Comparison of ENCODE assay signal across 1 cellular context in genomic region chr14:67619446-67620216, GRCh38.
TF ChIP-seq lines count a peak whose summit lies in the region.

Gene ARG2, plus strand, starts transcription at chr14:67619920. Its CDS starts 58 bp downstream, at chr14:67619978.

TF ChIP-seq in HepG2, 621 proteins besides CTCF, POLR2A, EP300 and RAD21 (continued from another document and continues in another):
- no peak for TF ChIP-seq HNRNPUL1 (IDR thresholded peaks at IDR 0.05; ENCODE audit: low read depth, low read length)
- TF ChIP-seq THAP7 (CRISPR knock-in tag; IDR thresholded peaks at IDR 0.05): no peak
- no peak for TF ChIP-seq HHEX (CRISPR knock-in tag; IDR thresholded peaks at IDR 0.05)
- no peak for TF ChIP-seq EHMT2 (IDR thresholded peaks at IDR 0.05; ENCODE audit: borderline replicate concordance, low read depth, low read length)
- TF ChIP-seq ZSCAN25 (CRISPR knock-in tag; IDR thresholded peaks at IDR 0.05): no peak; the same call in 1 of the 2 replicates
- peak; percentile 73; the same call in 1 of the 2 replicates for TF ChIP-seq SPEN (CRISPR knock-in tag; IDR thresholded peaks at IDR 0.05; ENCODE audit: low read depth)
- peak; percentile 69; the same call in 1 of the 2 replicates for TF ChIP-seq ZSCAN9 (CRISPR knock-in tag; IDR thresholded peaks at IDR 0.05; ENCODE audit: borderline replicate concordance)
- no peak; the same call in 1 of the 2 replicates for TF ChIP-seq YEATS4 (CRISPR knock-in tag; IDR thresholded peaks at IDR 0.05; ENCODE audit: borderline replicate concordance)
- TF ChIP-seq E2F1 (CRISPR knock-in tag; IDR thresholded peaks at IDR 0.05): peak; percentile 36; the same call in 1 of the 2 replicates
- no peak for TF ChIP-seq MYNN (CRISPR knock-in tag; IDR thresholded peaks at IDR 0.05; ENCODE audit: low read depth)
- TF ChIP-seq BHLHE40 (IDR thresholded peaks at IDR 0.05; ENCODE audit: low read length): peak; percentile 65
- TF ChIP-seq NR3C1 (CRISPR knock-in tag; IDR thresholded peaks at IDR 0.05): no peak
- TF ChIP-seq PRMT3 (CRISPR knock-in tag; IDR thresholded peaks at IDR 0.05; ENCODE audit: borderline replicate concordance, low read depth): no peak
- no peak for TF ChIP-seq PLRG1 (conservative IDR thresholded peaks at IDR 0.05)
- peak; percentile 39; the same call in 1 of the 2 replicates for TF ChIP-seq ZNF44 (CRISPR knock-in tag; IDR thresholded peaks at IDR 0.05)
- no peak for TF ChIP-seq CHD2 (IDR thresholded peaks at IDR 0.05; ENCODE audit: low read depth, low read length)
- TF ChIP-seq ZBTB25 (CRISPR knock-in tag; IDR thresholded peaks at IDR 0.05): no peak
- TF ChIP-seq KDM5A (IDR thresholded peaks at IDR 0.05; ENCODE audit: borderline replicate concordance, low read length): no peak
- no peak for TF ChIP-seq NCOR1 (IDR thresholded peaks at IDR 0.05; ENCODE audit: borderline replicate concordance, low read length)
- no peak for TF ChIP-seq JUNB (CRISPR knock-in tag; IDR thresholded peaks at IDR 0.05; ENCODE audit: borderline replicate concordance)
- no peak for TF ChIP-seq ZNF3 (CRISPR knock-in tag; IDR thresholded peaks at IDR 0.05)
- TF ChIP-seq MZF1 (CRISPR knock-in tag; IDR thresholded peaks at IDR 0.05; ENCODE audit: borderline replicate concordance): no peak
- TF ChIP-seq ZNF30 (CRISPR knock-in tag; IDR thresholded peaks at IDR 0.05): no peak
- TF ChIP-seq ZNF17 (CRISPR knock-in tag; IDR thresholded peaks at IDR 0.05): no peak
- peak; percentile 22; the same call in 1 of the 2 replicates for TF ChIP-seq GATA4 (IDR thresholded peaks at IDR 0.05; ENCODE audit: borderline replicate concordance, low read depth)
- peak; percentile 84 for TF ChIP-seq TBX2 (CRISPR knock-in tag; IDR thresholded peaks at IDR 0.05; ENCODE audit: borderline replicate concordance)
- no peak for TF ChIP-seq CENPBD1 (CRISPR knock-in tag; IDR thresholded peaks at IDR 0.05; ENCODE audit: borderline replicate concordance, low read depth)
- no peak for TF ChIP-seq ZNF367 (CRISPR knock-in tag; IDR thresholded peaks at IDR 0.05; ENCODE audit: borderline replicate concordance)
- peak; percentile 59 for TF ChIP-seq YY1 (IDR thresholded peaks at IDR 0.05; ENCODE audit: insufficient read depth, insufficient replicate concordance, low read depth, low read length)
- no peak for TF ChIP-seq BCL6 (CRISPR knock-in tag; IDR thresholded peaks at IDR 0.05)
- TF ChIP-seq KMT2A (CRISPR knock-in tag; IDR thresholded peaks at IDR 0.05): peak; percentile 68
- TF ChIP-seq BCL3 (CRISPR knock-in tag; IDR thresholded peaks at IDR 0.05): 0 out of 2 replicates have a peak, but pooled peaks have one; percentile 63
- TF ChIP-seq TBL1XR1 (IDR thresholded peaks at IDR 0.05; ENCODE audit: borderline replicate concordance, low read length, partially characterized antibody): peak; percentile 7
- TF ChIP-seq PRPF4 (IDR thresholded peaks at IDR 0.05; ENCODE audit: low read depth, low read length, poor library complexity, severe bottlenecking): no peak
- no peak for TF ChIP-seq TSC22D2 (CRISPR knock-in tag; IDR thresholded peaks at IDR 0.05; ENCODE audit: borderline replicate concordance)
- TF ChIP-seq ZNF230 (CRISPR knock-in tag; IDR thresholded peaks at IDR 0.05): peak; percentile 73; the same call in 1 of the 2 replicates
- TF ChIP-seq ZNF878 (CRISPR knock-in tag; IDR thresholded peaks at IDR 0.05): 0 out of 2 replicates have a peak, but pooled peaks have one; percentile 45
- TF ChIP-seq ZNF746 (CRISPR knock-in tag; IDR thresholded peaks at IDR 0.05): no peak
- TF ChIP-seq GABPA (IDR thresholded peaks at IDR 0.05; ENCODE audit: low read depth, low read length): no peak
- peak; percentile 70 for TF ChIP-seq GABPA (CRISPR knock-in tag; IDR thresholded peaks at IDR 0.05; ENCODE audit: low read depth)
- 0 out of 2 replicates have a peak, but pooled peaks have one; percentile 50 for TF ChIP-seq TRAFD1 (CRISPR knock-in tag; IDR thresholded peaks at IDR 0.05; ENCODE audit: borderline replicate concordance)
- TF ChIP-seq MEF2D (CRISPR knock-in tag; IDR thresholded peaks at IDR 0.05): peak; percentile 32
- TF ChIP-seq SP1 (IDR thresholded peaks at IDR 0.05): no peak
- TF ChIP-seq SP1 (CRISPR knock-in tag; IDR thresholded peaks at IDR 0.05): peak; percentile 91
- no peak for TF ChIP-seq CREBL2 (CRISPR knock-in tag; IDR thresholded peaks at IDR 0.05; ENCODE audit: borderline replicate concordance)
- TF ChIP-seq PCBP2 (optimal IDR thresholded peaks at IDR 0.05; ENCODE audit: low read depth, low read length, poor library complexity, severe bottlenecking): no peak
- TF ChIP-seq SYNCRIP (IDR thresholded peaks at IDR 0.05; ENCODE audit: insufficient read depth, low read depth, low read length): no peak
- TF ChIP-seq ZNF101 (CRISPR knock-in tag; IDR thresholded peaks at IDR 0.05; ENCODE audit: borderline replicate concordance, low read depth): no peak
- TF ChIP-seq NFAT5 (CRISPR knock-in tag; IDR thresholded peaks at IDR 0.05): no peak
- TF ChIP-seq KLF16 (CRISPR knock-in tag; IDR thresholded peaks at IDR 0.05): peak in 1 of 2 experiments; percentile 62; a peak in 1 of 4 replicates
- 0 out of 2 replicates have a peak, but pooled peaks have one; percentile 43 for TF ChIP-seq CAMTA2 (CRISPR knock-in tag; IDR thresholded peaks at IDR 0.05; ENCODE audit: borderline replicate concordance)
- TF ChIP-seq SRSF9 (IDR thresholded peaks at IDR 0.05; ENCODE audit: borderline replicate concordance, insufficient read depth, low read depth, low read length, poor library complexity, severe bottlenecking): no peak
- TF ChIP-seq ZNF841 (CRISPR knock-in tag; IDR thresholded peaks at IDR 0.05; ENCODE audit: borderline replicate concordance): no peak
- no peak for TF ChIP-seq SSRP1 (CRISPR knock-in tag; IDR thresholded peaks at IDR 0.05)
- peak; percentile 57; the same call in 1 of the 2 replicates for TF ChIP-seq MED1 (CRISPR knock-in tag; IDR thresholded peaks at IDR 0.05)
- TF ChIP-seq NKX3-1 (CRISPR knock-in tag; IDR thresholded peaks at IDR 0.05): no peak
- TF ChIP-seq AGO2 (optimal IDR thresholded peaks at IDR 0.05; ENCODE audit: low read depth, low read length): peak; percentile 24
- TF ChIP-seq ZNF430 (CRISPR knock-in tag; IDR thresholded peaks at IDR 0.05): peak; percentile 82
- TF ChIP-seq ZSCAN30 (CRISPR knock-in tag; IDR thresholded peaks at IDR 0.05): no peak
- no peak for TF ChIP-seq ZNF432 (CRISPR knock-in tag; IDR thresholded peaks at IDR 0.05; ENCODE audit: borderline replicate concordance)
- no peak for TF ChIP-seq HOXD1 (CRISPR knock-in tag; IDR thresholded peaks at IDR 0.05)
- TF ChIP-seq ETV5 (CRISPR knock-in tag; IDR thresholded peaks at IDR 0.05; ENCODE audit: borderline replicate concordance): peak; percentile 42; the same call in 1 of the 2 replicates
- TF ChIP-seq ZNF792 (CRISPR knock-in tag; IDR thresholded peaks at IDR 0.05): peak; percentile 70; the same call in 1 of the 2 replicates
- no peak for TF ChIP-seq SMAD1 (CRISPR knock-in tag; IDR thresholded peaks at IDR 0.05; ENCODE audit: borderline replicate concordance, low read depth)
- peak; percentile 77; the same call in 1 of the 2 replicates for TF ChIP-seq ZNF607 (CRISPR knock-in tag; IDR thresholded peaks at IDR 0.05; ENCODE audit: borderline replicate concordance)
- TF ChIP-seq ZNF549 (CRISPR knock-in tag; IDR thresholded peaks at IDR 0.05): no peak
- TF ChIP-seq ZNF460 (CRISPR knock-in tag; IDR thresholded peaks at IDR 0.05; ENCODE audit: borderline replicate concordance): no peak
- peak; percentile 67 for TF ChIP-seq MYC (CRISPR knock-in tag; IDR thresholded peaks at IDR 0.05; ENCODE audit: borderline replicate concordance)
- TF ChIP-seq RCOR2 (CRISPR knock-in tag; IDR thresholded peaks at IDR 0.05): no peak
- no peak for TF ChIP-seq ZNF589 (CRISPR knock-in tag; conservative IDR thresholded peaks at IDR 0.05)
- TF ChIP-seq ZMAT3 (CRISPR knock-in tag; conservative IDR thresholded peaks at IDR 0.05): no peak
- 0 out of 2 replicates have a peak, but pooled peaks have one; percentile 23 for TF ChIP-seq ZNF317 (CRISPR knock-in tag; IDR thresholded peaks at IDR 0.05)
- TF ChIP-seq SALL2 (CRISPR knock-in tag; IDR thresholded peaks at IDR 0.05): no peak; the same call in 1 of the 2 replicates
